16 cellular contexts compared by ENCODE assay signal in the genomic region with DNA sequence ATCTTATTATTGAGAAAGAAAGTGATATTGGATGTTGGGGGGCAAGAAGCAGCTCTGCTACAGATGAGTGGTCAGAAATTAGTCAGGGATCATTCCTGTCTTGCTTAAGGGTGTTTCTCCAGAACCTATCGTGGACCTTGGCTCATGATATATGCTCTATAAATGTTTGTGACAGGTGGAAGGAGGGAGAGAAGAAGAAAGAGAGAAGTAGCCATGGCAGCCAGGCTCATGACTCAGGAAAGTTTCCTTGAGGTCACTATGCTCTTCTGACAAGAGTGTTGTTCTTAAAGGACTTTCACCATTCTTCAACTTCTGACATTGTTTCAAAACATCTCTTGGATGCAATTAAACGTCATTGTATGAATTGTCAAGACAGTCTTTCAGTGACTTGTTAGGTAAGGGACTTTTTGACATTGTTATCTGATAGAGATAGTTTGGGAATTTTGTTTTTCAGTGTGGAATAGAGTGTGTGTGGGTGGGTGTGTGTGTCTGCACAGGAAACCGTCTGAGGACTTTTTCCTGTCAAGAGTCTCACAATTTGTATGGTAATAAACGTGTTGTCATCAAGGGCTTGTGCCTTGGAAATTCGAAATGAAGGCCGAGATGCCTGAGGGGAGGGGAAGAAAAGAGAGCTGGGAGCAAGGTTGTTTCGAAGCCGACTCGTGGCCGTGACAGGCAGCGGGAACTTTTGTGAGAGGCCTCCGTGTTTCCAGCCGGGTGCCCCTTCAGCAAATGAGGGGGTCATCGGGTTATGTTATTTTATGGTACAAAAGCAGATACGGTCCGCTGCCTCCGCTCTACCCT.
DNase-seq lines count a peak whose midpoint lies in the region; ATAC-seq and TF ChIP-seq lines count a peak whose summit lies in the region.
"Had no signal": no experiment of that assay in that cellular context is flagged by ENCODE, and none has a peak within 500 bp of the region (broad histone marks: within the 10 kb centered on the region; RNA-seq: fewer than 3 reads in every experiment).

No MANE protein-coding gene starts in this region.

- H3K27ac Mint-ChIP-seq in T-helper 2 cell treated with Interferon-gamma antibody and Interleukin-4, amounts not matched to agents 5 μg/mL and 100 μg/mL, for 36 hours = peak overlapping the region; percentile 24
- peak overlapping the region in 4 of 5 experiments; percentile 36 to 74 (median 66) for H3K27ac Mint-ChIP-seq in brain
- peak overlapping the region; percentile 78 to 94 (median 91) for H3K27ac Mint-ChIP-seq in nephron
- H3K27ac Mint-ChIP-seq: CD8-positive, alpha-beta memory T cell; H9; stimulated activated effector memory CD8-positive, alpha-beta T cell treated with anti-CD3 and anti-CD28 coated beads, Interleukin-12 subunit alpha, Interleukin-12 subunit beta, amount 100 ng/mL, for 72 hours had no signal

- ATAC-seq in HG03442 (IDR thresholded peaks at IDR 0.05; ENCODE audit: unreplicated experiment) = no peak
- ATAC-seq: stimulated activated effector memory CD8-positive, alpha-beta T cell treated with anti-CD3 and anti-CD28 coated beads, Interleukin-12 subunit alpha, Interleukin-12 subunit beta, amount 100 ng/mL, for 72 hours had no signal

- H3K36me3 Mint-ChIP-seq in T-helper 2 cell treated with Interferon-gamma antibody and Interleukin-4, amounts not matched to agents 5 μg/mL and 100 μg/mL, for 36 hours (ENCODE audit: low read depth) = peaks cover 5% of the 10 kb centered on the region
- H3K36me3 Mint-ChIP-seq in brain (no peaks in the 10 kb centered on the region), nephron (ENCODE audit: low read depth) (no peaks in the 10 kb centered on the region)
- H3K36me3 Mint-ChIP-seq: CD8-positive, alpha-beta memory T cell; stimulated activated effector memory CD8-positive, alpha-beta T cell treated with anti-CD3 and anti-CD28 coated beads, Interleukin-12 subunit alpha, Interleukin-12 subunit beta, amount 100 ng/mL, for 72 hours had no signal

- no peaks in the 10 kb centered on the region for H3K27me3 Mint-ChIP-seq in T-helper 2 cell treated with Interferon-gamma antibody and Interleukin-4, amounts not matched to agents 5 μg/mL and 100 μg/mL, for 36 hours (ENCODE audit: low read depth)
- H3K27me3 Mint-ChIP-seq in brain = no peaks in the 10 kb centered on the region
- H3K27me3 Mint-ChIP-seq in nephron (ENCODE audit: low read depth) = peaks cover 4% of the 10 kb centered on the region
- H3K27me3 Mint-ChIP-seq: CD8-positive, alpha-beta memory T cell had no signal

- no peaks in the 10 kb centered on the region for H3K27me3 ChIP-seq in BE2C

- H3K4me1 Mint-ChIP-seq in T-helper 2 cell treated with Interferon-gamma antibody and Interleukin-4, amounts not matched to agents 5 μg/mL and 100 μg/mL, for 36 hours (ENCODE audit: low read depth) = peaks cover 7% of the 10 kb centered on the region
- H3K4me1 Mint-ChIP-seq in brain (peaks cover 30% of the 10 kb centered on the region), nephron (peaks cover 28% of the 10 kb centered on the region)

- no peaks in the 10 kb centered on the region for H3K36me3 ChIP-seq in BE2C
- H3K36me3 ChIP-seq: pancreas had no signal

- no peak for TF ChIP-seq CTCF in BE2C (IDR thresholded peaks at IDR 0.05; ENCODE audit: low read depth, low read length)
- no peak for TF ChIP-seq CTCF in brain (conservative IDR thresholded peaks at IDR 0.05)
- no peak for TF ChIP-seq CTCF in nephron (IDR thresholded peaks at IDR 0.05; ENCODE audit: unreplicated experiment in 3 of 3)

- DNase-seq in T-helper 2 cell treated with Interferon-gamma antibody and Interleukin-4, amounts not matched to agents 5 μg/mL and 100 μg/mL, for 36 hours (ENCODE audit: low spot score) = no peak
- DNase-seq in T-helper 2 cell = no peak
- DNase-seq in BE2C = no peak
- no peak for DNase-seq in CD1c-positive myeloid dendritic cell (ENCODE audit: extremely low spot score)
- DNase-seq in SK-N-DZ (ENCODE audit: low spot score) = no peak
- DNase-seq: CD8-positive, alpha-beta memory T cell; effector CD8-positive, alpha-beta T cell; H9; NCI-H1930; SHP77 treated with DMSO at 0.1 percent for 48 hours; stimulated activated CD4-positive, alpha-beta T cell treated with anti-CD3 and anti-CD28 coated beads, Interleukin-12 subunit alpha, Interleukin-12 subunit beta, amount 100 ng/mL, for 4 hours had no signal

- H3K9me3 Mint-ChIP-seq in T-helper 2 cell treated with Interferon-gamma antibody and Interleukin-4, amounts not matched to agents 5 μg/mL and 100 μg/mL, for 36 hours = peaks cover 11% of the 10 kb centered on the region
- peaks cover 0 to 11% (median 0%) of the 10 kb centered on the region in 5 experiments for H3K9me3 Mint-ChIP-seq in brain
- peaks cover 12% of the 10 kb centered on the region for H3K9me3 Mint-ChIP-seq in nephron
- H3K9me3 Mint-ChIP-seq: CD8-positive, alpha-beta memory T cell; stimulated activated effector memory CD8-positive, alpha-beta T cell treated with anti-CD3 and anti-CD28 coated beads, Interleukin-12 subunit alpha, Interleukin-12 subunit beta, amount 100 ng/mL, for 72 hours had no signal

- no peaks in the 10 kb centered on the region for H3K9me3 ChIP-seq in BE2C
- H3K9me3 ChIP-seq: pancreas had no signal

- no peak overlapping the region for H3K4me3 Mint-ChIP-seq in T-helper 2 cell treated with Interferon-gamma antibody and Interleukin-4, amounts not matched to agents 5 μg/mL and 100 μg/mL, for 36 hours
- H3K4me3 Mint-ChIP-seq in brain = peak overlapping the region in 3 of 5 experiments; percentile 6 to 54 (median 16)
- H3K4me3 Mint-ChIP-seq in nephron = peak overlapping the region in 2 of 3 experiments; percentile 16 to 40
- H3K4me3 Mint-ChIP-seq: CD8-positive, alpha-beta memory T cell; H9; stimulated activated effector memory CD8-positive, alpha-beta T cell treated with anti-CD3 and anti-CD28 coated beads, Interleukin-12 subunit alpha, Interleukin-12 subunit beta, amount 100 ng/mL, for 72 hours had no signal

- peak overlapping the region; percentile 31 for H3K4me3 ChIP-seq in BE2C (ENCODE audit: low read depth, low read length)
- H3K4me3 ChIP-seq: pancreas had no signal

- H3K4me1 ChIP-seq in BE2C = peaks cover 10% of the 10 kb centered on the region
- H3K4me1 ChIP-seq: pancreas had no signal

Comparison
In these comparisons a context has a peak if more than half of its experiments do, and no peak if none do; other contexts are left out.
1. H3K27ac Mint-ChIP-seq: peak in every context shown above with its lines; median percentile 91 in nephron; 66 in brain; 24 in T-helper 2 cell treated with Interferon-gamma antibody and Interleukin-4, amounts not matched to agents 5 μg/mL and 100 μg/mL, for 36 hours.